In the genomic region with DNA sequence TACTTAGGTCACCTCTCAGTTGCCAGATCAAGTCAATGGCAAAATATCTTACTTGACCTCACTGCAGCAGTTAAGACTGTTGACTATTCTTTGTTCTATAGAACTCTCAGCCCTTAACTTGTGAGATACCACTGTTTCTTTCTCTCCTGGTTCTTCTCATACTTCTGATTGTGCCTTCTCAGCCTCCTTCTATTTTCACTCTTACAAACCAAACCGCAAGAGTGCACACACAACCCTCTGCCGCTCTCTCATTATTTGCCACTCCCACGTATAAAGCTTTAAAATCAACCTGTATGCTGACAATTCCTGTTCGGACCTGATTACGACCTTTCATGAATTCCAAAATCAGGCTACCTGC, we compare ENCODE assay signal across 15 cellular contexts. TPM values are rescaled to one million over a fixed set of nuclear protein-coding genes. Genes with fewer than 3 reads are reported as not detected.
A peak's percentile ranks its signal among the peaks of the same experiment; 100 is the strongest.
DNase-seq lines count a peak whose midpoint lies in the region; ATAC-seq and TF ChIP-seq lines count a peak whose summit lies in the region.
"Had no signal": no experiment of that assay in that cellular context is flagged by ENCODE, and none has a peak within 500 bp of the region (broad histone marks: within the 10 kb centered on the region; RNA-seq: fewer than 3 reads in every experiment).

No MANE protein-coding gene starts in this region.

- no peaks in the 10 kb centered on the region for H3K9me3 ChIP-seq in DOHH2 (ENCODE audit: control insufficient read depth, insufficient read depth, low read length)
- no peaks in the 10 kb centered on the region for H3K9me3 ChIP-seq in lower lobe of right lung
- H3K9me3 ChIP-seq: prostate gland had no signal

- H3K4me1 Mint-ChIP-seq in activated T-helper 2 cell treated with anti-CD3 and anti-CD28 coated beads, Interferon-gamma antibody, Interleukin-2, Interleukin-4, amounts not matched to agents 10 μg/mL and 5 μg/mL and 100 μg/mL, durations not matched to agents 14 hours and 24 hours and 36 hours (ENCODE audit: low read depth), result peaks cover 34% of the 10 kb centered on the region

- H3K4me1 ChIP-seq in DOHH2 (ENCODE audit: control insufficient read depth, low read length) (peaks cover 43% of the 10 kb centered on the region), lower lobe of right lung (peaks cover 13% of the 10 kb centered on the region)
- H3K4me1 ChIP-seq: prostate gland had no signal

- no peaks in the 10 kb centered on the region for H3F3A ChIP-seq in DOHH2 (ENCODE audit: control insufficient read depth, insufficient read depth)

- H3K27me3 Mint-ChIP-seq in activated T-helper 2 cell treated with anti-CD3 and anti-CD28 coated beads, Interferon-gamma antibody, Interleukin-2, Interleukin-4, amounts not matched to agents 10 μg/mL and 5 μg/mL and 100 μg/mL, durations not matched to agents 14 hours and 24 hours and 36 hours (ENCODE audit: low read depth), result no peaks in the 10 kb centered on the region

- H3K36me3 ChIP-seq in DOHH2 (ENCODE audit: control insufficient read depth, low read length) (peaks cover 91% of the 10 kb centered on the region), lower lobe of right lung (no peaks in the 10 kb centered on the region)
- H3K36me3 ChIP-seq: prostate gland had no signal

- peak overlapping the region; percentile 30 for H3K4me3 ChIP-seq in DOHH2 (ENCODE audit: low read length)
- no peak overlapping the region for H3K4me3 ChIP-seq in lower lobe of right lung
- H3K4me3 ChIP-seq: prostate gland had no signal

- H3K4me3 Mint-ChIP-seq in activated T-helper 2 cell treated with anti-CD3 and anti-CD28 coated beads, Interferon-gamma antibody, Interleukin-2, Interleukin-4, amounts not matched to agents 10 μg/mL and 5 μg/mL and 100 μg/mL, durations not matched to agents 14 hours and 24 hours and 36 hours (ENCODE audit: low read depth), result no peak overlapping the region

- intact Hi-C loops in activated T-helper 2 cell treated with anti-CD3 and anti-CD28 coated beads, Interferon-gamma antibody, Interleukin-2, Interleukin-4, amounts not matched to agents 10 μg/mL and 5 μg/mL and 100 μg/mL, durations not matched to agents 14 hours and 24 hours and 36 hours (cut with micrococcal nuclease), result no loop called here
- intact Hi-C loops in lower lobe of right lung (cut with DNase I), result no loop called here

- H3K27ac ChIP-seq in DOHH2 (ENCODE audit: low read depth, low read length) (no peak overlapping the region), lower lobe of right lung (no peak overlapping the region)
- H3K27ac ChIP-seq: prostate gland had no signal

- no peak overlapping the region for H3K27ac Mint-ChIP-seq in activated T-helper 2 cell treated with anti-CD3 and anti-CD28 coated beads, Interferon-gamma antibody, Interleukin-2, Interleukin-4, amounts not matched to agents 10 μg/mL and 5 μg/mL and 100 μg/mL, durations not matched to agents 14 hours and 24 hours and 36 hours

- peaks cover 78% of the 10 kb centered on the region for H3K79me2 ChIP-seq in DOHH2 (ENCODE audit: control insufficient read depth, low read length)

- H4K20me1 ChIP-seq in DOHH2 (ENCODE audit: control insufficient read depth, insufficient read depth, low read depth, low read length), result 0 out of 2 replicates have a peak, but pooled peaks cover 3% of the 10 kb centered on the region

- H3K4me2 ChIP-seq in DOHH2 (ENCODE audit: low read length), result peak overlapping the region; percentile 87

- peaks cover 59% of the 10 kb centered on the region for H3K36me3 Mint-ChIP-seq in activated T-helper 2 cell treated with anti-CD3 and anti-CD28 coated beads, Interferon-gamma antibody, Interleukin-2, Interleukin-4, amounts not matched to agents 10 μg/mL and 5 μg/mL and 100 μg/mL, durations not matched to agents 14 hours and 24 hours and 36 hours (ENCODE audit: low read depth)

- no peaks in the 10 kb centered on the region for H3K27me3 ChIP-seq in DOHH2 (ENCODE audit: control insufficient read depth, low read length)
- peaks cover 5% of the 10 kb centered on the region for H3K27me3 ChIP-seq in lower lobe of right lung (ENCODE audit: low read depth)

- TF ChIP-seq CTCF in DOHH2 (IDR thresholded peaks at IDR 0.05; ENCODE audit: low read depth, low read length, poor library complexity, severe bottlenecking) (no peak), lower lobe of right lung (IDR thresholded peaks at IDR 0.05) (no peak)

- H3K9me2 ChIP-seq in DOHH2 (replicated peaks; ENCODE audit: control insufficient read depth, low read length), result no peaks in the 10 kb centered on the region

- DNase-seq in anterior cingulate cortex (lab: John Stamatoyannopoulos, UW) (no peak), ecto neural progenitor cell (ENCODE audit: low spot score) (no peak), lower lobe of right lung (no peak)
- DNase-seq in activated T-helper 2 cell treated with anti-CD3 and anti-CD28 coated beads, Interferon-gamma antibody, Interleukin-2, Interleukin-4, amounts not matched to agents 10 μg/mL and 5 μg/mL and 100 μg/mL, durations not matched to agents 14 hours and 24 hours and 36 hours (ENCODE audit: low spot score), result no peak
- DNase-seq: activated CD4-positive, alpha-beta T cell treated with anti-CD3 and anti-CD28 coated beads, Interleukin-2, amount 50 U/mL, for 4 hours; amygdala; GOT3; left cardiac atrium; NCI-H1105 treated with DMSO at 0.1 percent for 48 hours; SHP77 treated with DMSO at 0.1 percent for 48 hours had no signal

- H3K9me3 Mint-ChIP-seq in activated T-helper 2 cell treated with anti-CD3 and anti-CD28 coated beads, Interferon-gamma antibody, Interleukin-2, Interleukin-4, amounts not matched to agents 10 μg/mL and 5 μg/mL and 100 μg/mL, durations not matched to agents 14 hours and 24 hours and 36 hours, result no peaks in the 10 kb centered on the region

- peak; percentile 35 for ATAC-seq in GM19351 (IDR thresholded peaks at IDR 0.05; ENCODE audit: unreplicated experiment)
- peak; percentile 39 for ATAC-seq in HG02852 (IDR thresholded peaks at IDR 0.05; ENCODE audit: unreplicated experiment)
- peak; percentile 15 for ATAC-seq in HG03575 (IDR thresholded peaks at IDR 0.05; ENCODE audit: extremely low read depth, insufficient number of reproducible peaks, low FRiP score, unreplicated experiment)
- ATAC-seq in lower lobe of right lung, result no peak
- ATAC-seq: left cardiac atrium had no signal

RNA-seq across cellular contexts. Expression of gene E2F7, which starts 4.5 kb away (rescaled TPM):
- 14.3 and 17.7 TPM in 2 replicates for total RNA-seq in activated T-helper 2 cell treated with anti-CD3 and anti-CD28 coated beads, Interferon-gamma antibody, Interleukin-2, Interleukin-4, amounts not matched to agents 10 μg/mL and 5 μg/mL and 100 μg/mL, durations not matched to agents 14 hours and 24 hours and 36 hours
- total RNA-seq in lower lobe of right lung, result 1.0 TPM

Comparison
In these comparisons a context has a peak if more than half of its experiments do, and no peak if none do; other contexts are left out.
1. ATAC-seq: peak in GM19351 (single experiment), HG02852 (single experiment) and HG03575 (single experiment); none in lower lobe of right lung (0 of 2).